In genomic region chr2:42385225-42385624, GRCh38 we compare ENCODE assay signal across 10 cellular contexts. TPM values are rescaled to one million over a fixed set of nuclear protein-coding genes. Genes with fewer than 3 reads are reported as not detected.
A peak's percentile ranks its signal among the peaks of the same experiment; 100 is the strongest.
DNase-seq lines count a peak whose midpoint lies in the region; ATAC-seq, FAIRE-seq and TF ChIP-seq lines count a peak whose summit lies in the region.
"Had no signal": no experiment of that assay in that cellular context is flagged by ENCODE, and none has a peak within 500 bp of the region (broad histone marks: within the 10 kb centered on the region; RNA-seq: fewer than 3 reads in every experiment).

No MANE protein-coding gene starts in this region.

- DNase-seq in A549 (ENCODE audit: low read depth in 1 of 2, low spot score in 1 of 2) (peak in 1 of 2 experiments; percentile 50), H4 (ENCODE audit: low spot score) (peak; percentile 30), glutamatergic neuron (peak; percentile 50), HPDE6-E6E7 (ENCODE audit: extremely low spot score) (no peak), C1 segment of cervical spinal cord (lab: John Stamatoyannopoulos, UW) (no peak), NCI-H2171 (lab: John Stamatoyannopoulos, UW) (no peak)
- DNase-seq: NCI-H1092 treated with DMSO at 0.1 percent for 48 hours; stimulated activated CD4-positive, alpha-beta T cell treated with anti-CD3 and anti-CD28 coated beads, Interleukin-12 subunit alpha, Interleukin-12 subunit beta, amount 100 ng/mL, for 4 hours had no signal

- no peak overlapping the region for H3K27ac Mint-ChIP-seq in glutamatergic neuron (ENCODE audit: unreplicated experiment)

- no peak for FAIRE-seq in A549 (lab: Jason Lieb, UNC)

- no peak for TF ChIP-seq POLR2A in A549 (IDR thresholded peaks at IDR 0.05; ENCODE audit: low read length)

- H3K4me2 ChIP-seq in A549, result no peak overlapping the region

- CTCF ChIA-PET in A549 (lab: Yijun Ruan, JAX), result interaction anchor here (0.7 to 3.8 kb wide), 13 partner anchors 9 to 278 kb away, joined by 3 to 9 read pairs (median 4); no protein-coding TSS in a partner anchor

- H3K4me3 ChIP-seq in A549, result no peak overlapping the region

- no peaks in the 10 kb centered on the region for H3K9me3 ChIP-seq in A549

- TF ChIP-seq RAD21 in A549 (conservative IDR thresholded peaks at IDR 0.05 in 1 of 2, IDR thresholded peaks at IDR 0.05 in 1 of 2), result peak; percentile 35 to 54; a peak in 2 of 5 replicates

- POLR2A ChIA-PET in A549 (lab: Yijun Ruan, JAX), result no interaction called here

- no peaks in the 10 kb centered on the region for H3K4me1 Mint-ChIP-seq in glutamatergic neuron (ENCODE audit: low read depth, unreplicated experiment)

- ATAC-seq in A549 (peak; percentile 84 to 89; a peak in 5 of 6 replicates), SK-N-SH treated with all-trans-retinoic acid at 6 μM for 48 hours (peak; percentile 82), GM21723 (IDR thresholded peaks at IDR 0.05; ENCODE audit: unreplicated experiment) (no peak)

- H3K4me3 Mint-ChIP-seq in glutamatergic neuron (ENCODE audit: unreplicated experiment), result no peak overlapping the region

- H3K27ac ChIP-seq in A549, result no peak overlapping the region

- H3K9me3 Mint-ChIP-seq in glutamatergic neuron (ENCODE audit: unreplicated experiment), result no peaks in the 10 kb centered on the region

- peak; percentile 46 for TF ChIP-seq CTCF in A549 (IDR thresholded peaks at IDR 0.05)
- no peak for TF ChIP-seq CTCF in glutamatergic neuron (IDR thresholded peaks at IDR 0.05; ENCODE audit: partially characterized antibody, unreplicated experiment)

- no peaks in the 10 kb centered on the region for H3K4me1 ChIP-seq in A549

- H3K27me3 Mint-ChIP-seq in glutamatergic neuron (ENCODE audit: unreplicated experiment), result peaks cover 2% of the 10 kb centered on the region

- 55% methylated on average over 7 of the region's 7 CpGs for WGBS in A549 (ENCODE audit: missing lambda C conversion rate)

- no peaks in the 10 kb centered on the region for H3K36me3 Mint-ChIP-seq in glutamatergic neuron (ENCODE audit: unreplicated experiment)

- no peak for TF ChIP-seq EP300 in A549 (IDR thresholded peaks at IDR 0.05)

TF ChIP-seq in A549, 52 proteins besides CTCF, POLR2A, EP300 and RAD21:
- TF ChIP-seq ZFP36 (IDR thresholded peaks at IDR 0.05; ENCODE audit: borderline replicate concordance, partially characterized antibody) (no peak), PBX3 (IDR thresholded peaks at IDR 0.05) (no peak), SMC3 (IDR thresholded peaks at IDR 0.05) (peak; percentile 28; the same call in 1 of the 3 replicates), GATA3 (IDR thresholded peaks at IDR 0.05; ENCODE audit: borderline replicate concordance) (no peak), USF2 (IDR thresholded peaks at IDR 0.05) (no peak), MAFK (IDR thresholded peaks at IDR 0.05; ENCODE audit: partially characterized antibody) (peak; percentile 57), NR3C1 (IDR thresholded peaks at IDR 0.05) (no peak), JUN (IDR thresholded peaks at IDR 0.05) (no peak)
- TF ChIP-seq, protein P1, sequence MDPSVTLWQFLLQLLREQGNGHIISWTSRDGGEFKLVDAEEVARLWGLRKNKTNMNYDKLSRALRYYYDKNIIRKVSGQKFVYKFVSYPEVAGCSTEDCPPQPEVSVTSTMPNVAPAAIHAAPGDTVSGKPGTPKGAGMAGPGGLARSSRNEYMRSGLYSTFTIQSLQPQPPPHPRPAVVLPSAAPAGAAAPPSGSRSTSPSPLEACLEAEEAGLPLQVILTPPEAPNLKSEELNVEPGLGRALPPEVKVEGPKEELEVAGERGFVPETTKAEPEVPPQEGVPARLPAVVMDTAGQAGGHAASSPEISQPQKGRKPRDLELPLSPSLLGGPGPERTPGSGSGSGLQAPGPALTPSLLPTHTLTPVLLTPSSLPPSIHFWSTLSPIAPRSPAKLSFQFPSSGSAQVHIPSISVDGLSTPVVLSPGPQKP (IDR thresholded peaks at IDR 0.05; ENCODE audit: low read depth, low read length), result no peak

TF ChIP-seq in SK-N-SH treated with all-trans-retinoic acid at 6 μM for 48 hours, 23 proteins besides CTCF, POLR2A, EP300 and RAD21:
- TF ChIP-seq CREB5 (CRISPR knock-in tag; IDR thresholded peaks at IDR 0.05; ENCODE audit: low read depth), result no peak
- TF ChIP-seq PATZ1 (CRISPR knock-in tag; IDR thresholded peaks at IDR 0.05; ENCODE audit: borderline replicate concordance), result no peak

RNA-seq across cellular contexts. Expression of gene COX7A2L, which starts 24.2 kb away (rescaled TPM):
- polyA plus RNA-seq in A549 (2011; rRNA removed) (219 and 258 TPM in 2 replicates), A549 (2017; fragmentation: RNase III; extraction: RNeasy Plus Mini Kit Qiagen cat#74134 plus additional on column Dnase treatment) (126 to 130 TPM (median 127 TPM) in 3 replicates)
- 80.0 and 83.8 TPM in 2 replicates for polyA plus RNA-seq in A549 (2012; cell fraction: cytosol; rRNA removed)
- polyA plus RNA-seq in A549 (2012; cell fraction: nucleus; rRNA removed), result 29.7 and 52.2 TPM in 2 replicates
- polyA minus RNA-seq in A549 (2011; rRNA and poly(A)+ RNA removed), result 83.2 and 85.8 TPM in 2 replicates
- 194 and 221 TPM in 2 replicates for total RNA-seq in H4 (2014; rRNA removed; shearing (Covaris generic))
- total RNA-seq in glutamatergic neuron (ENCODE audit: unreplicated experiment), result 98.8 TPM

Comparison
In these comparisons a context has a peak if more than half of its experiments do, and no peak if none do; other contexts are left out.
1. DNase-seq: peak in H4 (single experiment) and glutamatergic neuron (single experiment); none in HPDE6-E6E7 (single experiment), C1 segment of cervical spinal cord (0 of 14) and NCI-H2171 (single experiment).